In genomic region chr17:43015579-43015978, GRCh38 we compare ENCODE assay signal across 12 cellular contexts. TPM values are rescaled to one million over a fixed set of nuclear protein-coding genes. Genes with fewer than 3 reads are reported as not detected.
DNase-seq lines count a peak whose midpoint lies in the region; ATAC-seq and TF ChIP-seq lines count a peak whose summit lies in the region.
"Had no signal": no experiment of that assay in that cellular context is flagged by ENCODE, and none has a peak within 500 bp of the region (broad histone marks: within the 10 kb centered on the region; RNA-seq: fewer than 3 reads in every experiment).

No MANE protein-coding gene starts in this region.

- no peak overlapping the region for H4K8ac ChIP-seq in neuronal stem cell (ENCODE audit: low read depth, low read length)

- H3K4me1 ChIP-seq in breast epithelium: no peaks in the 10 kb centered on the region
- H3K4me1 ChIP-seq in neuronal stem cell (ENCODE audit: control insufficient read depth in 2 of 2, insufficient read depth in 1 of 2, low read depth in 1 of 2, low read length in 2 of 2): peaks cover 20 to 48% of the 10 kb centered on the region in 2 donors
- H3K4me1 ChIP-seq in aorta (ENCODE audit: control insufficient read depth in 1 of 2, insufficient read depth in 2 of 2, low read length in 2 of 2): no peaks in the 10 kb centered on the region

- peaks cover 16% of the 10 kb centered on the region for H3K4me1 Mint-ChIP-seq in MCF 10A (ENCODE audit: insufficient read depth, unreplicated experiment)

- H2BK12ac ChIP-seq in neuronal stem cell (ENCODE audit: low read length): no peak overlapping the region

- intact Hi-C loops in breast epithelium (cut with DNase I; ENCODE audit: low total_unique reads) (loop anchor here (10.0 kb wide), 1 partner anchor 329 kb away; no protein-coding TSS in a partner anchor), MCF 10A (cut with micrococcal nuclease) (no loop called here), Right ventricle myocardium superior (cut with DNase I) (no loop called here), aorta (cut with DNase I) (loop anchor here in 1 of 2 donors (5.0 kb wide), 1 partner anchor 312 kb away; no protein-coding TSS in a partner anchor)

- no peak overlapping the region for H3K9ac ChIP-seq in neuronal stem cell (ENCODE audit: low read depth, low read length, poor library complexity)

- no peak overlapping the region for H2BK15ac ChIP-seq in neuronal stem cell (ENCODE audit: low read length)

- no peak overlapping the region for H3K4ac ChIP-seq in neuronal stem cell (ENCODE audit: low read length)

- H3K4me3 ChIP-seq in breast epithelium (no peak overlapping the region), neuronal stem cell (ENCODE audit: low read length in 2 of 2) (no peak overlapping the region), aorta (ENCODE audit: low read length in 2 of 2) (no peak overlapping the region)

- peaks cover 44% of the 10 kb centered on the region for H3K36me3 Mint-ChIP-seq in MCF 10A (ENCODE audit: insufficient read depth, unreplicated experiment)

- no peak overlapping the region for H3K14ac ChIP-seq in neuronal stem cell (ENCODE audit: low read length)

- no peak for TF ChIP-seq POLR2A in breast epithelium (IDR thresholded peaks at IDR 0.05)

- no peaks in the 10 kb centered on the region for H3K9me3 Mint-ChIP-seq in MCF 10A (ENCODE audit: unreplicated experiment)
- H3K9me3 Mint-ChIP-seq: naive thymus-derived CD4-positive, alpha-beta T cell had no signal

- POLR2A ChIA-PET in MCF 10A (lab: Yijun Ruan, JAX): interaction anchor here (0.6 kb wide), 1 partner anchor 167 kb away, joined by 3 read pairs; no protein-coding TSS in a partner anchor

- H2BK120ac ChIP-seq in neuronal stem cell (ENCODE audit: low read depth, low read length): no peak overlapping the region

- TF ChIP-seq CTCF in breast epithelium (IDR thresholded peaks at IDR 0.05): no peak
- TF ChIP-seq CTCF in MCF 10A (IDR thresholded peaks at IDR 0.05; ENCODE audit: unreplicated experiment): no peak

- H3K9me3 ChIP-seq in breast epithelium (no peaks in the 10 kb centered on the region), neuronal stem cell (replicated peaks in 1 of 2; ENCODE audit: control insufficient read depth in 2 of 2, insufficient read depth in 1 of 2, low read depth in 1 of 2, low read length in 2 of 2) (no peaks in the 10 kb centered on the region), aorta (ENCODE audit: control insufficient read depth, low read length) (no peaks in the 10 kb centered on the region)

- H3K36me3 ChIP-seq in breast epithelium (peaks cover 5% of the 10 kb centered on the region), neuronal stem cell (replicated peaks in 1 of 2; ENCODE audit: control insufficient read depth in 2 of 2, insufficient read depth in 2 of 2, low read length in 2 of 2) (peaks cover 12 to 21% of the 10 kb centered on the region in 2 donors), aorta (ENCODE audit: control insufficient read depth in 1 of 2, insufficient read depth in 2 of 2, low read length in 1 of 2) (peaks cover 0 to 3% of the 10 kb centered on the region in 2 donors)

- peak; percentile 36 for ATAC-seq in Right ventricle myocardium superior (ENCODE audit: poor library complexity)
- peak; percentile 51 for ATAC-seq in aorta (ENCODE audit: low FRiP score)
- ATAC-seq in GM19397 (IDR thresholded peaks at IDR 0.05; ENCODE audit: unreplicated experiment): no peak
- no peak for ATAC-seq in HG03342 (IDR thresholded peaks at IDR 0.05; ENCODE audit: unreplicated experiment)
- ATAC-seq in HG03135 (IDR thresholded peaks at IDR 0.05; ENCODE audit: unreplicated experiment): no peak
- ATAC-seq: naive thymus-derived CD4-positive, alpha-beta T cell had no signal

- H3K18ac ChIP-seq in neuronal stem cell (ENCODE audit: low read length): no peak overlapping the region

- WGBS in neuronal stem cell (ENCODE audit: extremely low coverage in 2 of 2, insufficient read length in 2 of 2, insufficient replicate concordance in 1 of 2), 2 donors: no CpG with 5 or more reads among the region's 9 CpGs
- 57 to 66% methylated on average over 9 of the region's 9 CpGs for WGBS in aorta, 2 donors

- no peak overlapping the region for H4K91ac ChIP-seq in neuronal stem cell (ENCODE audit: low read depth, low read length, poor library complexity)

- no peak overlapping the region for H3K4me2 ChIP-seq in neuronal stem cell (ENCODE audit: insufficient read depth, low read length, poor library complexity, severe bottlenecking)

- H3K4me3 Mint-ChIP-seq in MCF 10A (ENCODE audit: unreplicated experiment): no peak overlapping the region
- H3K4me3 Mint-ChIP-seq: naive thymus-derived CD4-positive, alpha-beta T cell had no signal

- peaks cover 10% of the 10 kb centered on the region for H3K79me1 ChIP-seq in neuronal stem cell (ENCODE audit: low read depth, low read length)

- BruUV-seq in MCF 10A (replicated peaks; lab: Mats Ljungman, UMichigan): no TSS peak

- H3K27me3 ChIP-seq in breast epithelium (no peaks in the 10 kb centered on the region), neuronal stem cell (ENCODE audit: control insufficient read depth in 3 of 3, insufficient read depth in 3 of 3, low read depth in 1 of 3, low read length in 3 of 3) (no peaks in the 10 kb centered on the region), aorta (ENCODE audit: control insufficient read depth in 1 of 2, insufficient read depth in 2 of 2, low read length in 1 of 2) (no peaks in the 10 kb centered on the region)

- CTCF ChIA-PET in MCF 10A (lab: Yijun Ruan, JAX): no interaction called here

- peak overlapping the region; percentile 6 for H2AFZ ChIP-seq in neuronal stem cell (ENCODE audit: low read length)

- no peak for DNase-seq in breast epithelium (ENCODE audit: low spot score in 2 of 2)
- no peak for DNase-seq in MCF 10A (ENCODE audit: unreplicated experiment)
- DNase-seq in Right ventricle myocardium superior: peak; percentile 80
- DNase-seq in neuronal stem cell (ENCODE audit: low spot score): no peak
- DNase-seq in aorta: peak; percentile 65 to 83
- DNase-seq: ACHN; naive thymus-derived CD4-positive, alpha-beta T cell; NCI-H2081 treated with DMSO at 0.1 percent for 48 hours; stimulated activated CD4-positive, alpha-beta T cell treated with anti-CD3 and anti-CD28 coated beads, Interleukin-4, amount 100 ng/mL, for 4 hours had no signal

- no peak overlapping the region for H2AK5ac ChIP-seq in neuronal stem cell (ENCODE audit: low read depth, low read length)

- no peak overlapping the region for H2BK5ac ChIP-seq in neuronal stem cell (ENCODE audit: low read length)

- H3K27me3 Mint-ChIP-seq in MCF 10A (ENCODE audit: insufficient read depth, unreplicated experiment): no peaks in the 10 kb centered on the region
- H3K27me3 Mint-ChIP-seq: naive thymus-derived CD4-positive, alpha-beta T cell had no signal

- no peak overlapping the region for H3K23ac ChIP-seq in neuronal stem cell (ENCODE audit: low read depth, low read length, poor library complexity)

- H3K27ac ChIP-seq in breast epithelium (peak overlapping the region; percentile 12 to 86), neuronal stem cell (replicated peaks; ENCODE audit: low read length) (no peak overlapping the region), aorta (ENCODE audit: low read depth in 1 of 2, low read length in 2 of 2) (no peak overlapping the region)

- no peak overlapping the region for H3K27ac Mint-ChIP-seq in MCF 10A (ENCODE audit: low read depth, unreplicated experiment)

RNA-seq across cellular contexts. Expression of gene VAT1, which starts 6.6 kb away (rescaled TPM):
- total RNA-seq in breast epithelium (100 to 1,000 TPM; 125 to 402 (median 173) TPM), MCF 10A (2022) (61.0 and 105 TPM in 2 replicates), Right ventricle myocardium superior (89.7 TPM), aorta (100 to 1,000 TPM; 165 to 241 TPM)
- 220 TPM for polyA plus RNA-seq in neuronal stem cell (2013, experiment 1 of 2)
- 211 TPM for polyA plus RNA-seq in neuronal stem cell (2013, experiment 2 of 2)
- 10 to 100 TPM; 55.7 to 65.3 TPM for polyA plus RNA-seq in aorta

RNA-seq across cellular contexts. Expression of gene IFI35, which starts 9.0 kb away (rescaled TPM):
- total RNA-seq in breast epithelium: 10 to 100 TPM; 16.2 to 42.3 (median 31.0) TPM
- 6.3 and 7.3 TPM in 2 replicates for total RNA-seq in MCF 10A (2022)
- 14.4 TPM for total RNA-seq in Right ventricle myocardium superior
- 0.26 TPM for polyA plus RNA-seq in neuronal stem cell (2013, experiment 1 of 2)
- 0.29 TPM for polyA plus RNA-seq in neuronal stem cell (2013, experiment 2 of 2)
- total RNA-seq in aorta: 10 to 100 TPM; 24.8 to 35.3 TPM
- 10 to 100 TPM; 34.2 to 45.2 TPM for polyA plus RNA-seq in aorta

RNA-seq across cellular contexts. Expression of gene RND2, which starts 9.5 kb away (rescaled TPM):
- 1 to 10 TPM in 2 of 3 donors, under 1 TPM in 1; 0.16 to 2.0 (median 1.3) TPM for total RNA-seq in breast epithelium
- 0.16 TPM in 1 of 2 replicates, not detected in the other for total RNA-seq in MCF 10A (2022)
- 0.65 TPM for total RNA-seq in Right ventricle myocardium superior
- polyA plus RNA-seq in neuronal stem cell (2013, experiment 1 of 2): 48.5 TPM
- 47.8 TPM for polyA plus RNA-seq in neuronal stem cell (2013, experiment 2 of 2)
- 1 to 10 TPM; 1.1 to 2.7 TPM for total RNA-seq in aorta
- 1 to 10 TPM; 2.0 to 3.9 TPM for polyA plus RNA-seq in aorta

RNA-seq across cellular contexts. Expression of gene RPL27, which starts 17.4 kb away (rescaled TPM):
- total RNA-seq in breast epithelium (1,000 to 10,000 TPM; 1,150 to 3,519 (median 1,958) TPM), MCF 10A (2022) (970 and 1,226 TPM in 2 replicates), Right ventricle myocardium superior (675 TPM), aorta (100 to 1,000 TPM; 723 to 755 TPM)
- 5,619 TPM for polyA plus RNA-seq in neuronal stem cell (2013, experiment 1 of 2)
- 5,702 TPM for polyA plus RNA-seq in neuronal stem cell (2013, experiment 2 of 2)
- polyA plus RNA-seq in aorta: 1,000 to 10,000 TPM; 3,011 to 6,939 TPM

RNA-seq across cellular contexts. Expression of gene RUNDC1, which starts 35.2 kb away (rescaled TPM):
- total RNA-seq in breast epithelium (10 to 100 TPM in 2 of 3 donors, 1 to 10 TPM in 1; 8.6 to 25.8 (median 22.3) TPM), MCF 10A (2022) (13.4 and 14.2 TPM in 2 replicates), Right ventricle myocardium superior (10.0 TPM), aorta (10 to 100 TPM; 10.6 to 16.0 TPM)
- 7.7 TPM for polyA plus RNA-seq in neuronal stem cell (2013, experiment 1 of 2)
- 7.3 TPM for polyA plus RNA-seq in neuronal stem cell (2013, experiment 2 of 2)
- 1 to 10 TPM; 2.4 to 7.3 TPM for polyA plus RNA-seq in aorta

Comparison
In these comparisons a context has a peak if more than half of its experiments do, and no peak if none do; other contexts are left out.
1. DNase-seq: peak in Right ventricle myocardium superior (single experiment) and aorta (2 of 2); none in breast epithelium (0 of 2), MCF 10A (single experiment) and neuronal stem cell (single experiment).
2. H3K27ac ChIP-seq: peak in breast epithelium (2 of 2); none in neuronal stem cell (single experiment) and aorta (0 of 2).
3. ATAC-seq: peak in Right ventricle myocardium superior (single experiment) and aorta (single experiment); none in GM19397 (single experiment), HG03342 (single experiment) and HG03135 (single experiment).